1 cellular context compared by ENCODE assay signal in the genomic region with DNA sequence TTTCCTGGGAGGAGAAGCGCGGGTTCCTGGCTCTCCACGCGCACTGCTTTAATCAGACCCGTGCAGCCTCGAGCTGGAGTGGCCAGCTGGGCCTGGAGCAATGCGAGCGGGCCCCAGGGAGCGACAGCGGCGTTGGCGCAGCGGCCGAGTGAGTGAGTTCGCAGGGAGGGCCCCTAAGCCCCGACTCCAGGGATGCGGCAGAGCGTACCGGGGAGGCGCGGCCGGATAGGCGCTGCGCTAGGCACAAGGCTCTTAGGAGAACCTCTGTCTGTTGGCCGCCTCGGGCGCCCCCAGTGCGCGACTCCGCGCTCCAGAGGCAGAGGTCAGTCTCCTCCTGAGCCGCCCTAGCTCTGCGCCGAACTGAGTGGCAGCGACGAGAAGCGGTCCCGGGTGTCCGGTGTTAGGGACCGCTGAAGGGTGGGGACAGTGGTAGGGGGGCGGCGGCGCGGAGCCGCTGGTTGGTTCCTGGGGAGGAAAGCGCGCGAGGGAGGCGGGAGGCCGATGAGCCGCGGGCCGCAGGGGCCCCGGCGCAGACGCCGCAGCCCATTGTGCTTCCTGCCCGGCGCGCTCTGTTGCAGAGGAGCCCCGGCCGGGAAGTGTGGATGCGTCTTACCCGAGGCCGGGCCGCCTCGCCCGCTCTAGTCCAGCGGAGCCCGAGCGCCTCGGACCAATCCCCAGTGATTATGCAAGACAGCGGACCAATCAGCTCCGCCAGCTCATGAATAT.
TF ChIP-seq lines count a peak whose summit lies in the region.

No MANE protein-coding gene starts in this region.

TF ChIP-seq in K562, 482 proteins besides CTCF, POLR2A, EP300 and RAD21 (continued from another document and continues in another):
- TF ChIP-seq, protein P1, sequence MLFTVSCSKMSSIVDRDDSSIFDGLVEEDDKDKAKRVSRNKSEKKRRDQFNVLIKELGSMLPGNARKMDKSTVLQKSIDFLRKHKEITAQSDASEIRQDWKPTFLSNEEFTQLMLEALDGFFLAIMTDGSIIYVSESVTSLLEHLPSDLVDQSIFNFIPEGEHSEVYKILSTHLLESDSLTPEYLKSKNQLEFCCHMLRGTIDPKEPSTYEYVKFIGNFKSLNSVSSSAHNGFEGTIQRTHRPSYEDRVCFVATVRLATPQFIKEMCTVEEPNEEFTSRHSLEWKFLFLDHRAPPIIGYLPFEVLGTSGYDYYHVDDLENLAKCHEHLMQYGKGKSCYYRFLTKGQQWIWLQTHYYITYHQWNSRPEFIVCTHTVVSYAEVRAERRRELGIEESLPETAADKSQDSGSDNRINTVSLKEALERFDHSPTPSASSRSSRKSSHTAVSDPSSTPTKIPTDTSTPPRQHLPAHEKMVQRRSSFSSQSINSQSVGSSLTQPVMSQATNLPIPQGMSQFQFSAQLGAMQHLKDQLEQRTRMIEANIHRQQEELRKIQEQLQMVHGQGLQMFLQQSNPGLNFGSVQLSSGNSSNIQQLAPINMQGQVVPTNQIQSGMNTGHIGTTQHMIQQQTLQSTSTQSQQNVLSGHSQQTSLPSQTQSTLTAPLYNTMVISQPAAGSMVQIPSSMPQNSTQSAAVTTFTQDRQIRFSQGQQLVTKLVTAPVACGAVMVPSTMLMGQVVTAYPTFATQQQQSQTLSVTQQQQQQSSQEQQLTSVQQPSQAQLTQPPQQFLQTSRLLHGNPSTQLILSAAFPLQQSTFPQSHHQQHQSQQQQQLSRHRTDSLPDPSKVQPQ (CRISPR knock-in tag; IDR thresholded peaks at IDR 0.05; ENCODE audit: borderline replicate concordance), result no peak
- TF ChIP-seq JUN (IDR thresholded peaks at IDR 0.05; ENCODE audit: borderline replicate concordance, low read depth, low read length) (no peak; the same call in 1 of the 2 replicates), JUN (CRISPR knock-in tag; IDR thresholded peaks at IDR 0.05; ENCODE audit: borderline replicate concordance) (0 out of 2 replicates have a peak, but pooled peaks have one; percentile 73), FOXA1 (IDR thresholded peaks at IDR 0.05; ENCODE audit: borderline replicate concordance) (no peak), ZNF263 (CRISPR knock-in tag; IDR thresholded peaks at IDR 0.05; ENCODE audit: borderline replicate concordance) (peak; percentile 76), PRMT5 (CRISPR knock-in tag; IDR thresholded peaks at IDR 0.05) (peak; percentile 58; the same call in 1 of the 2 replicates), TAF7 (tag; IDR thresholded peaks at IDR 0.05) (peak; percentile 63; the same call in 1 of the 2 replicates), NR2F6 (CRISPR knock-in tag; IDR thresholded peaks at IDR 0.05) (no peak), NONO (IDR thresholded peaks at IDR 0.05; ENCODE audit: low read depth in 2 of 2, low read length in 1 of 2) (peak in 1 of 2 experiments; percentile 89; a peak in 1 of 4 replicates), HIVEP1 (CRISPR knock-in tag; IDR thresholded peaks at IDR 0.05) (0 out of 2 replicates have a peak, but pooled peaks have one; percentile 2), KLF1 (tag; IDR thresholded peaks at IDR 0.05) (0 out of 2 replicates have a peak, but pooled peaks have one; percentile 34), ELF1 (tag; IDR thresholded peaks at IDR 0.05) (peak; percentile 57), CEBPG (CRISPR knock-in tag; IDR thresholded peaks at IDR 0.05) (peak; percentile 97), CEBPG (tag; conservative IDR thresholded peaks at IDR 0.05 in 1 of 2, IDR thresholded peaks at IDR 0.05 in 1 of 2) (peak; percentile 96 to 98), ZNF431 (CRISPR knock-in tag; IDR thresholded peaks at IDR 0.05) (peak; percentile 40; the same call in 1 of the 2 replicates), MYC (IDR thresholded peaks at IDR 0.05; ENCODE audit: low read depth, low read length) (peak; percentile 81), MYC (CRISPR knock-in tag; IDR thresholded peaks at IDR 0.05; ENCODE audit: borderline replicate concordance, low read depth) (peak; percentile 87; the same call in 1 of the 2 replicates), ESRRB (CRISPR knock-in tag; IDR thresholded peaks at IDR 0.05; ENCODE audit: borderline replicate concordance) (0 out of 2 replicates have a peak, but pooled peaks have one; percentile 14), ERF (CRISPR knock-in tag; IDR thresholded peaks at IDR 0.05) (0 out of 2 replicates have a peak, but pooled peaks have one; percentile 49), PHF8 (IDR thresholded peaks at IDR 0.05; ENCODE audit: borderline replicate concordance, low read length) (peak; percentile 75), THAP12 (CRISPR knock-in tag; IDR thresholded peaks at IDR 0.05) (peak; percentile 91; the same call in 1 of the 2 replicates), KDM2B (CRISPR knock-in tag; IDR thresholded peaks at IDR 0.05) (peak; percentile 89), SAP30 (IDR thresholded peaks at IDR 0.05; ENCODE audit: borderline replicate concordance, insufficient read depth, low read depth, low read length, poor library complexity, severe bottlenecking) (peak; percentile 81), CBX3 (IDR thresholded peaks at IDR 0.05; ENCODE audit: borderline replicate concordance in 1 of 2, low read length in 2 of 2) (no peak), EZH2 (IDR thresholded peaks at IDR 0.05; ENCODE audit: borderline replicate concordance, low read depth, low read length) (no peak), SP1 (CRISPR knock-in tag; IDR thresholded peaks at IDR 0.05) (0 out of 2 replicates have a peak, but pooled peaks have one; percentile 9), CBFA2T2 (conservative IDR thresholded peaks at IDR 0.05) (0 out of 2 replicates have a peak, but pooled peaks have one; percentile 23), JUND (IDR thresholded peaks at IDR 0.05; ENCODE audit: borderline replicate concordance, low read depth, low read length) (peak; percentile 44; the same call in 1 of the 2 replicates), JUND (tag; IDR thresholded peaks at IDR 0.05; ENCODE audit: borderline replicate concordance, low read depth, low read length) (peak; percentile 3; the same call in 1 of the 3 replicates), PPARD (CRISPR knock-in tag; IDR thresholded peaks at IDR 0.05) (no peak)
- TF ChIP-seq, protein P2, sequence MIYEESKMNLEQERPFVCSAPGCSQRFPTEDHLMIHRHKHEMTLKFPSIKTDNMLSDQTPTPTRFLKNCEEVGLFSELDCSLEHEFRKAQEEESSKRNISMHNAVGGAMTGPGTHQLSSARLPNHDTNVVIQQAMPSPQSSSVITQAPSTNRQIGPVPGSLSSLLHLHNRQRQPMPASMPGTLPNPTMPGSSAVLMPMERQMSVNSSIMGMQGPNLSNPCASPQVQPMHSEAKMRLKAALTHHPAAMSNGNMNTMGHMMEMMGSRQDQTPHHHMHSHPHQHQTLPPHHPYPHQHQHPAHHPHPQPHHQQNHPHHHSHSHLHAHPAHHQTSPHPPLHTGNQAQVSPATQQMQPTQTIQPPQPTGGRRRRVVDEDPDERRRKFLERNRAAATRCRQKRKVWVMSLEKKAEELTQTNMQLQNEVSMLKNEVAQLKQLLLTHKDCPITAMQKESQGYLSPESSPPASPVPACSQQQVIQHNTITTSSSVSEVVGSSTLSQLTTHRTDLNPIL (CRISPR knock-in tag; IDR thresholded peaks at IDR 0.05), result no peak
- TF ChIP-seq, protein P3, sequence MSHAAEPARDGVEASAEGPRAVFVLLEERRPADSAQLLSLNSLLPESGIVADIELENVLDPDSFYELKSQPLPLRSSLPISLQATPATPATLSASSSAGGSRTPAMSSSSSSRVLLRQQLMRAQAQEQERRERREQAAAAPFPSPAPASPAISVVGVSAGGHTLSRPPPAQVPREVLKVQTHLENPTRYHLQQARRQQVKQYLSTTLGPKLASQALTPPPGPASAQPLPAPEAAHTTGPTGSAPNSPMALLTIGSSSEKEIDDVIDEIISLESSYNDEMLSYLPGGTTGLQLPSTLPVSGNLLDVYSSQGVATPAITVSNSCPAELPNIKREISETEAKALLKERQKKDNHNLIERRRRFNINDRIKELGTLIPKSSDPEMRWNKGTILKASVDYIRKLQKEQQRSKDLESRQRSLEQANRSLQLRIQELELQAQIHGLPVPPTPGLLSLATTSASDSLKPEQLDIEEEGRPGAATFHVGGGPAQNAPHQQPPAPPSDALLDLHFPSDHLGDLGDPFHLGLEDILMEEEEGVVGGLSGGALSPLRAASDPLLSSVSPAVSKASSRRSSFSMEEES (CRISPR knock-in tag; IDR thresholded peaks at IDR 0.05), result no peak
- TF ChIP-seq, protein P4, sequence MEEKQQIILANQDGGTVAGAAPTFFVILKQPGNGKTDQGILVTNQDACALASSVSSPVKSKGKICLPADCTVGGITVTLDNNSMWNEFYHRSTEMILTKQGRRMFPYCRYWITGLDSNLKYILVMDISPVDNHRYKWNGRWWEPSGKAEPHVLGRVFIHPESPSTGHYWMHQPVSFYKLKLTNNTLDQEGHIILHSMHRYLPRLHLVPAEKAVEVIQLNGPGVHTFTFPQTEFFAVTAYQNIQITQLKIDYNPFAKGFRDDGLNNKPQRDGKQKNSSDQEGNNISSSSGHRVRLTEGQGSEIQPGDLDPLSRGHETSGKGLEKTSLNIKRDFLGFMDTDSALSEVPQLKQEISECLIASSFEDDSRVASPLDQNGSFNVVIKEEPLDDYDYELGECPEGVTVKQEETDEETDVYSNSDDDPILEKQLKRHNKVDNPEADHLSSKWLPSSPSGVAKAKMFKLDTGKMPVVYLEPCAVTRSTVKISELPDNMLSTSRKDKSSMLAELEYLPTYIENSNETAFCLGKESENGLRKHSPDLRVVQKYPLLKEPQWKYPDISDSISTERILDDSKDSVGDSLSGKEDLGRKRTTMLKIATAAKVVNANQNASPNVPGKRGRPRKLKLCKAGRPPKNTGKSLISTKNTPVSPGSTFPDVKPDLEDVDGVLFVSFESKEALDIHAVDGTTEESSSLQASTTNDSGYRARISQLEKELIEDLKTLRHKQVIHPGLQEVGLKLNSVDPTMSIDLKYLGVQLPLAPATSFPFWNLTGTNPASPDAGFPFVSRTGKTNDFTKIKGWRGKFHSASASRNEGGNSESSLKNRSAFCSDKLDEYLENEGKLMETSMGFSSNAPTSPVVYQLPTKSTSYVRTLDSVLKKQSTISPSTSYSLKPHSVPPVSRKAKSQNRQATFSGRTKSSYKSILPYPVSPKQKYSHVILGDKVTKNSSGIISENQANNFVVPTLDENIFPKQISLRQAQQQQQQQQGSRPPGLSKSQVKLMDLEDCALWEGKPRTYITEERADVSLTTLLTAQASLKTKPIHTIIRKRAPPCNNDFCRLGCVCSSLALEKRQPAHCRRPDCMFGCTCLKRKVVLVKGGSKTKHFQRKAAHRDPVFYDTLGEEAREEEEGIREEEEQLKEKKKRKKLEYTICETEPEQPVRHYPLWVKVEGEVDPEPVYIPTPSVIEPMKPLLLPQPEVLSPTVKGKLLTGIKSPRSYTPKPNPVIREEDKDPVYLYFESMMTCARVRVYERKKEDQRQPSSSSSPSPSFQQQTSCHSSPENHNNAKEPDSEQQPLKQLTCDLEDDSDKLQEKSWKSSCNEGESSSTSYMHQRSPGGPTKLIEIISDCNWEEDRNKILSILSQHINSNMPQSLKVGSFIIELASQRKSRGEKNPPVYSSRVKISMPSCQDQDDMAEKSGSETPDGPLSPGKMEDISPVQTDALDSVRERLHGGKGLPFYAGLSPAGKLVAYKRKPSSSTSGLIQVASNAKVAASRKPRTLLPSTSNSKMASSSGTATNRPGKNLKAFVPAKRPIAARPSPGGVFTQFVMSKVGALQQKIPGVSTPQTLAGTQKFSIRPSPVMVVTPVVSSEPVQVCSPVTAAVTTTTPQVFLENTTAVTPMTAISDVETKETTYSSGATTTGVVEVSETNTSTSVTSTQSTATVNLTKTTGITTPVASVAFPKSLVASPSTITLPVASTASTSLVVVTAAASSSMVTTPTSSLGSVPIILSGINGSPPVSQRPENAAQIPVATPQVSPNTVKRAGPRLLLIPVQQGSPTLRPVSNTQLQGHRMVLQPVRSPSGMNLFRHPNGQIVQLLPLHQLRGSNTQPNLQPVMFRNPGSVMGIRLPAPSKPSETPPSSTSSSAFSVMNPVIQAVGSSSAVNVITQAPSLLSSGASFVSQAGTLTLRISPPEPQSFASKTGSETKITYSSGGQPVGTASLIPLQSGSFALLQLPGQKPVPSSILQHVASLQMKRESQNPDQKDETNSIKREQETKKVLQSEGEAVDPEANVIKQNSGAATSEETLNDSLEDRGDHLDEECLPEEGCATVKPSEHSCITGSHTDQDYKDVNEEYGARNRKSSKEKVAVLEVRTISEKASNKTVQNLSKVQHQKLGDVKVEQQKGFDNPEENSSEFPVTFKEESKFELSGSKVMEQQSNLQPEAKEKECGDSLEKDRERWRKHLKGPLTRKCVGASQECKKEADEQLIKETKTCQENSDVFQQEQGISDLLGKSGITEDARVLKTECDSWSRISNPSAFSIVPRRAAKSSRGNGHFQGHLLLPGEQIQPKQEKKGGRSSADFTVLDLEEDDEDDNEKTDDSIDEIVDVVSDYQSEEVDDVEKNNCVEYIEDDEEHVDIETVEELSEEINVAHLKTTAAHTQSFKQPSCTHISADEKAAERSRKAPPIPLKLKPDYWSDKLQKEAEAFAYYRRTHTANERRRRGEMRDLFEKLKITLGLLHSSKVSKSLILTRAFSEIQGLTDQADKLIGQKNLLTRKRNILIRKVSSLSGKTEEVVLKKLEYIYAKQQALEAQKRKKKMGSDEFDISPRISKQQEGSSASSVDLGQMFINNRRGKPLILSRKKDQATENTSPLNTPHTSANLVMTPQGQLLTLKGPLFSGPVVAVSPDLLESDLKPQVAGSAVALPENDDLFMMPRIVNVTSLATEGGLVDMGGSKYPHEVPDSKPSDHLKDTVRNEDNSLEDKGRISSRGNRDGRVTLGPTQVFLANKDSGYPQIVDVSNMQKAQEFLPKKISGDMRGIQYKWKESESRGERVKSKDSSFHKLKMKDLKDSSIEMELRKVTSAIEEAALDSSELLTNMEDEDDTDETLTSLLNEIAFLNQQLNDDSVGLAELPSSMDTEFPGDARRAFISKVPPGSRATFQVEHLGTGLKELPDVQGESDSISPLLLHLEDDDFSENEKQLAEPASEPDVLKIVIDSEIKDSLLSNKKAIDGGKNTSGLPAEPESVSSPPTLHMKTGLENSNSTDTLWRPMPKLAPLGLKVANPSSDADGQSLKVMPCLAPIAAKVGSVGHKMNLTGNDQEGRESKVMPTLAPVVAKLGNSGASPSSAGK (IDR thresholded peaks at IDR 0.05), result peak; percentile 96
- TF ChIP-seq, protein P5, sequence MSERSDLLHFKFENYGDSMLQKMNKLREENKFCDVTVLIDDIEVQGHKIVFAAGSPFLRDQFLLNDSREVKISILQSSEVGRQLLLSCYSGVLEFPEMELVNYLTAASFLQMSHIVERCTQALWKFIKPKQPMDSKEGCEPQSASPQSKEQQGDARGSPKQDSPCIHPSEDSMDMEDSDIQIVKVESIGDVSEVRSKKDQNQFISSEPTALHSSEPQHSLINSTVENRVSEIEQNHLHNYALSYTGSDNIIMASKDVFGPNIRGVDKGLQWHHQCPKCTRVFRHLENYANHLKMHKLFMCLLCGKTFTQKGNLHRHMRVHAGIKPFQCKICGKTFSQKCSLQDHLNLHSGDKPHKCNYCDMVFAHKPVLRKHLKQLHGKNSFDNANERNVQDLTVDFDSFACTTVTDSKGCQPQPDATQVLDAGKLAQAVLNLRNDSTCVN (CRISPR knock-in tag; IDR thresholded peaks at IDR 0.05), result 0 out of 2 replicates have a peak, but pooled peaks have one; percentile 8
